18 cellular contexts compared by ENCODE assay signal in the genomic region with DNA sequence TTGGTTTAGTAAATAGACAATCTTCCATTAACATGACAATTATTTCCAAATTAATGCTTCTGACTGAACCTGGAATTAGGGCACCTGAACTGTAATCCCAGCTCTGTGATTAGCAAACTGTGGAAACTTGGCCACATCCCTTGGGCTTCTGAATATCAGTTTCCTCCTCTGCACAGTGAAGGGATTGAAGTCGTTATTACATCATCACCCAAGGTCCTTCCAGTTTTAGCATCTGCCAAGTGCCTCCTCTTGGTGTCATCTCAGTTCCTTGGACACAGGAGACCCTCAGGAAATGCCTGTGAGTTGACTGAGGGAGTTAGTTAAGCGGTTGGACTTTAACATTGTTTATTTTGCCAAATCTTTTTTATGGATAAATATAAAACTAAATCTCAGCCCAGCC.
DNase-seq lines count a peak whose midpoint lies in the region; ATAC-seq and TF ChIP-seq lines count a peak whose summit lies in the region.
"Had no signal": no experiment of that assay in that cellular context is flagged by ENCODE, and none has a peak within 500 bp of the region (broad histone marks: within the 10 kb centered on the region; RNA-seq: fewer than 3 reads in every experiment).

No MANE protein-coding gene starts in this region.

- H3K36me3 ChIP-seq in BLaER1 treated with 17β-estradiol and CSF1 and Interleukin-3, amounts not matched to agents 10 nM and 100 nM, result no peaks in the 10 kb centered on the region
- H3K36me3 ChIP-seq: Peyer's patch, stomach, upper lobe of left lung had no signal

- DNase-seq in HFFc6 (peak; percentile 34), cardiac fibroblast (ENCODE audit: low read depth in 2 of 2) (peak; percentile 63 to 68), left lobe of liver (ENCODE audit: low spot score) (no peak), anterior cingulate cortex (lab: John Stamatoyannopoulos, UW) (no peak)
- DNase-seq in activated CD4-positive, alpha-beta memory T cell treated with anti-CD3 and anti-CD28 coated beads for 36 hours, result no peak
- DNase-seq in activated CD4-positive, alpha-beta T cell treated with anti-CD3 and anti-CD28 coated beads, Interleukin-2, amount 50 U/mL, for 48 hours, result no peak
- DNase-seq: activated CD4-positive, alpha-beta T cell treated with anti-CD3 and anti-CD28 coated beads for 48 hours; activated naive CD4-positive, alpha-beta T cell treated with Interleukin-2 at 50 U/mL for 16 hours; NCI-H2107; NCI-H774; nucleus accumbens; Peyer's patch; stimulated activated CD4-positive, alpha-beta T cell treated with anti-CD3 and anti-CD28 coated beads, Interleukin-2, amount 100 ng/mL, for 48 hours; stomach; upper lobe of left lung had no signal

- H3K4me1 ChIP-seq in BLaER1 treated with 17β-estradiol and CSF1 and Interleukin-3, amounts not matched to agents 10 nM and 100 nM, result peaks cover 17 to 39% (median 31%) of the 10 kb centered on the region in 10 experiments
- H3K4me1 ChIP-seq: Peyer's patch had no signal

- no peak overlapping the region for H3K4me3 ChIP-seq in BLaER1 treated with 17β-estradiol and CSF1 and Interleukin-3, amounts not matched to agents 10 nM and 100 nM
- no peak overlapping the region for H3K4me3 ChIP-seq in cardiac fibroblast (replicated peaks in 1 of 2; ENCODE audit: low read depth in 2 of 2, low read length in 2 of 2)
- H3K4me3 ChIP-seq: Peyer's patch, stomach, upper lobe of left lung had no signal

- no peak overlapping the region for H3K27ac Mint-ChIP-seq in HFFc6
- no peak overlapping the region for H3K27ac Mint-ChIP-seq in activated T-helper 17 cell treated with anti-CD3 and anti-CD28 coated beads, Interleukin-2, amount 50 U/mL, for 72 hours
- H3K27ac Mint-ChIP-seq in activated CD4-positive, alpha-beta memory T cell treated with anti-CD3 and anti-CD28 coated beads for 36 hours, result no peak overlapping the region

- no peaks in the 10 kb centered on the region for H3K9me3 Mint-ChIP-seq in HFFc6
- no peaks in the 10 kb centered on the region for H3K9me3 Mint-ChIP-seq in activated T-helper 17 cell treated with anti-CD3 and anti-CD28 coated beads, Interleukin-2, amount 50 U/mL, for 72 hours
- no peaks in the 10 kb centered on the region for H3K9me3 Mint-ChIP-seq in activated CD4-positive, alpha-beta memory T cell treated with anti-CD3 and anti-CD28 coated beads for 36 hours

- H3K27me3 Mint-ChIP-seq in HFFc6 (ENCODE audit: insufficient read depth), result no peaks in the 10 kb centered on the region; the same call in 1 of the 2 replicates
- H3K27me3 Mint-ChIP-seq in activated T-helper 17 cell treated with anti-CD3 and anti-CD28 coated beads, Interleukin-2, amount 50 U/mL, for 72 hours, result peaks cover 20% of the 10 kb centered on the region
- H3K27me3 Mint-ChIP-seq in activated CD4-positive, alpha-beta memory T cell treated with anti-CD3 and anti-CD28 coated beads for 36 hours, result peaks cover 7% of the 10 kb centered on the region

- peaks cover 71% of the 10 kb centered on the region for H3K4me1 Mint-ChIP-seq in HFFc6 (ENCODE audit: low read depth)
- H3K4me1 Mint-ChIP-seq in activated T-helper 17 cell treated with anti-CD3 and anti-CD28 coated beads, Interleukin-2, amount 50 U/mL, for 72 hours, result no peaks in the 10 kb centered on the region
- H3K4me1 Mint-ChIP-seq in activated CD4-positive, alpha-beta memory T cell treated with anti-CD3 and anti-CD28 coated beads for 36 hours (ENCODE audit: low read depth), result no peaks in the 10 kb centered on the region

- H3K27me3 ChIP-seq in BLaER1 treated with 17β-estradiol and CSF1 and Interleukin-3, amounts not matched to agents 10 nM and 100 nM, result no peaks in the 10 kb centered on the region
- H3K27me3 ChIP-seq: Peyer's patch, stomach, upper lobe of left lung had no signal

- peak overlapping the region in 9 of 11 experiments; percentile 12 to 60 (median 43); a peak in 13 of 22 replicates for H3K4me2 ChIP-seq in BLaER1 treated with 17β-estradiol and CSF1 and Interleukin-3, amounts not matched to agents 10 nM and 100 nM
- H3K4me2 ChIP-seq: KMS-11 had no signal

- TF ChIP-seq CTCF in HFFc6 (IDR thresholded peaks at IDR 0.05) (no peak), cardiac fibroblast (IDR thresholded peaks at IDR 0.05; ENCODE audit: low read depth, low read length) (no peak)

- H3K36me3 Mint-ChIP-seq in HFFc6 (ENCODE audit: low read depth), result peaks cover 8% of the 10 kb centered on the region; the same call in 1 of the 2 replicates
- no peaks in the 10 kb centered on the region for H3K36me3 Mint-ChIP-seq in activated T-helper 17 cell treated with anti-CD3 and anti-CD28 coated beads, Interleukin-2, amount 50 U/mL, for 72 hours (ENCODE audit: low read depth)
- no peaks in the 10 kb centered on the region for H3K36me3 Mint-ChIP-seq in activated CD4-positive, alpha-beta memory T cell treated with anti-CD3 and anti-CD28 coated beads for 36 hours

- H3K27ac ChIP-seq in BLaER1 treated with 17β-estradiol and CSF1 and Interleukin-3, amounts not matched to agents 10 nM and 100 nM, result no peak overlapping the region
- H3K27ac ChIP-seq: KMS-11, Peyer's patch, stomach, upper lobe of left lung had no signal

- no peaks in the 10 kb centered on the region for H4K20me1 ChIP-seq in BLaER1 treated with 17β-estradiol and CSF1 and Interleukin-3, amounts not matched to agents 10 nM and 100 nM

- peak; percentile 16 for ATAC-seq in left lobe of liver
- no peak for ATAC-seq in activated T-helper 17 cell treated with anti-CD3 and anti-CD28 coated beads, Interleukin-2, amount 50 U/mL, for 72 hours (replicated peaks)

- CTCF ChIA-PET in activated CD4-positive, alpha-beta memory T cell treated with anti-CD3 and anti-CD28 coated beads for 36 hours (lab: Charles Lee), result no interaction called here

- H3K9ac ChIP-seq in BLaER1 treated with 17β-estradiol and CSF1 and Interleukin-3, amounts not matched to agents 10 nM and 100 nM, result no peak overlapping the region
- H3K9ac ChIP-seq: KMS-11 had no signal

- intact Hi-C loops in activated CD4-positive, alpha-beta memory T cell treated with anti-CD3 and anti-CD28 coated beads for 36 hours (cut with micrococcal nuclease), result no loop called here

- no peak overlapping the region for H3K4me3 Mint-ChIP-seq in HFFc6
- no peak overlapping the region for H3K4me3 Mint-ChIP-seq in activated T-helper 17 cell treated with anti-CD3 and anti-CD28 coated beads, Interleukin-2, amount 50 U/mL, for 72 hours
- H3K4me3 Mint-ChIP-seq in activated CD4-positive, alpha-beta memory T cell treated with anti-CD3 and anti-CD28 coated beads for 36 hours, result no peak overlapping the region

- POLR2A ChIA-PET in activated CD4-positive, alpha-beta memory T cell treated with anti-CD3 and anti-CD28 coated beads for 36 hours (lab: Charles Lee), result no interaction called here

- peaks cover 0 to 5% (median 0%) of the 10 kb centered on the region in 11 experiments; a peak in 3 of 22 replicates for H3K9me3 ChIP-seq in BLaER1 treated with 17β-estradiol and CSF1 and Interleukin-3, amounts not matched to agents 10 nM and 100 nM (replicated peaks in 1 of 11)
- H3K9me3 ChIP-seq: Peyer's patch, stomach, upper lobe of left lung had no signal

Comparison
In these comparisons a context has a peak if more than half of its experiments do, and no peak if none do; other contexts are left out.
1. DNase-seq: peak in HFFc6 (single experiment) and cardiac fibroblast (2 of 2); none in left lobe of liver (single experiment), anterior cingulate cortex (0 of 58), activated CD4-positive, alpha-beta memory T cell treated with anti-CD3 and anti-CD28 coated beads for 36 hours (single experiment) and activated CD4-positive, alpha-beta T cell treated with anti-CD3 and anti-CD28 coated beads, Interleukin-2, amount 50 U/mL, for 48 hours (0 of 2).